Comparison of ENCODE assay signal across 8 cellular contexts in the genomic region with DNA sequence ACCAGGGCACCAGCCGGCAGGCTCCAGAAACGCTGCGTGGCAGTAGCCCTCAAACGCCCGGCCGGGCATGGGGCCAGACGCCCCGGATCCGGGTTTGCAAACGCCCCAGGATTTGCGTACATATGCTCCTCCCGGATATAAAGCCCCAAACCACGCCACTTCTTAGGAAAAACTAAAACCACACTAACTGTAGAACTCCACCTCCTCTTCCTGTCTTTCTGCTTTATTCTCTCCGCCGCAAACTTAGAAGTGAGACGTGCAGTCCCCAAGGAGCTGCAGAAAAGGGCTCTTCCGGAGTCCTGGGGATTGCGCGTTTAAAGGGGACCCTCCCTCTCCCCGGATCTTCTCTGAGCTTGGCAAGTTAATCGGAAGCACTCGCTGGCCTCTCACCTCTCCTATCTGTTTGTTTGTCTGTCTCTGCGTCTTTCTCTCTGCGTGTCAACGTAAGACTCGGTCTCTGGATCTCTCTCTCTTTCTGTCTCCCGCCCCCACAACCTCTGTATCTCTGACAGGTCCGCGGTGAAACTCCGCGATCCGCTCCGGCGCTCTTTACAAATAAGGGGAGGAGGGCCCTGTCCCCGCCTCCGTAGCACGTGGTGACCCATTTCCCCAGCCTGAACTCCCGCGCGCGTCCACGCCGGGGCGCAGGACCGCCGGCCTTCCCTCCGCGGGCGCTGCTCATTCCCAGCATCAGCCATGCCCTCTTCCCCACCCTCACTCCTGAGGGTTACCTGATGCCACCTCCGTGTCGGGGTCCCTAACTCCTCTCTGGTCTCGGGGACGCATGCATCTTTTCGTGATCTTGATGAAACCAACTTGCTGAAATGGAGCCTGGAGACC. TPM values are rescaled to one million over a fixed set of nuclear protein-coding genes. Genes with fewer than 3 reads are reported as not detected.
DNase-seq lines count a peak whose midpoint lies in the region; ATAC-seq and TF ChIP-seq lines count a peak whose summit lies in the region.

SLC39A8 (minus strand) TSS at position 528 of the 840 bp plus-strand sequence. CDS start 820 bp downstream, outside the sequence.

- H3K4ac ChIP-seq in IMR-90 (ENCODE audit: low read depth, low read length) = no peak within 1 kb of the TSS

- DNase-seq in DMS53 (lab: John Stamatoyannopoulos, UW) (peak; percentile 96), IMR-90 (peak; percentile 44), myocyte (ENCODE audit: low read depth) (peak; percentile 82)
- peak; percentile 89 for DNase-seq in activated T-cell treated with anti-CD3 and anti-CD28 coated beads, Interleukin-2, amount 50 U/mL, for 24 hours
- peak; percentile 82 to 85 for DNase-seq in stimulated activated CD8-positive, alpha-beta memory T cell treated with anti-CD3 and anti-CD28 coated beads, Interleukin-7, amount 100 ng/mL, for 4 hours (ENCODE audit: low read depth in 2 of 2)

- 1% methylated on average over 19 of the region's 54 CpGs; no CpG with 5 or more reads in 1 of the 2 experiments for WGBS in IMR-90 (ENCODE audit: extremely low coverage in 2 of 2, insufficient read length in 1 of 2), 2 experiments
- WGBS in esophagus, 2 donors = 1% methylated on average over 54 of the region's 54 CpGs

- H2BK15ac ChIP-seq in IMR-90 (ENCODE audit: low read depth, low read length) = no peak within 1 kb of the TSS

- TF ChIP-seq CTCF in IMR-90 (conservative IDR thresholded peaks at IDR 0.05; ENCODE audit: low read depth, low read length) = peak; percentile 59

- H3K56ac ChIP-seq in IMR-90 (ENCODE audit: extremely low read depth, insufficient read depth, low read length) = no peak within 1 kb of the TSS

- intact Hi-C loops in IMR-90 (cut with micrococcal nuclease) = loop anchor here (2.0 to 10.0 kb wide), 3 partner anchors 280 to 750 kb away; partner anchors contain the start of gene BDH2

- no peak within 1 kb of the TSS for H4K91ac ChIP-seq in IMR-90 (ENCODE audit: insufficient read depth, low read depth, low read length)

- H3K27ac Mint-ChIP-seq in activated T-cell treated with anti-CD3 and anti-CD28 coated beads, Interleukin-2, amount 50 U/mL, for 24 hours = peak within 1 kb of the TSS; percentile 95

- H3K27me3 Mint-ChIP-seq in activated T-cell treated with anti-CD3 and anti-CD28 coated beads, Interleukin-2, amount 50 U/mL, for 24 hours = no peaks in the 10 kb centered on the region

- H3K4me1 ChIP-seq in IMR-90 (ENCODE audit: control insufficient read depth, insufficient read depth, low read length) (no peaks in the 10 kb centered on the region), esophagus (ENCODE audit: control insufficient read depth in 2 of 2, insufficient read depth in 2 of 2, low read length in 1 of 2) (no peaks in the 10 kb centered on the region)

- no peak within 1 kb of the TSS for H4K5ac ChIP-seq in IMR-90 (ENCODE audit: low read depth, low read length)

- in situ Hi-C loops in IMR-90 (cut with MboI; ENCODE audit: low sequenced_read_pairs) = loop anchor here (10.0 kb wide), 1 partner anchor 660 kb away; no protein-coding TSS in a partner anchor

- no peak within 1 kb of the TSS for H4K8ac ChIP-seq in IMR-90 (ENCODE audit: low read depth in 2 of 2, low read length in 2 of 2)

- no peak within 1 kb of the TSS for H2BK120ac ChIP-seq in IMR-90 (ENCODE audit: low read depth, low read length)

- no peaks in the 10 kb centered on the region for H4K20me1 ChIP-seq in IMR-90 (ENCODE audit: insufficient read depth, low read length)

- peaks cover 33% of the 10 kb centered on the region for H3K36me3 Mint-ChIP-seq in activated T-cell treated with anti-CD3 and anti-CD28 coated beads, Interleukin-2, amount 50 U/mL, for 24 hours (ENCODE audit: low read depth)

- no peak within 1 kb of the TSS for H3K9ac ChIP-seq in IMR-90 (ENCODE audit: low read depth, low read length)

- no peaks in the 10 kb centered on the region for H3K9me3 ChIP-seq in IMR-90 (ENCODE audit: control insufficient read depth, insufficient read depth, low read length)
- H3K9me3 ChIP-seq in esophagus (ENCODE audit: control insufficient read depth in 2 of 2, insufficient read depth in 1 of 2, low read depth in 1 of 2, low read length in 1 of 2) = no peaks in the 10 kb centered on the region

- H2BK20ac ChIP-seq in IMR-90 (ENCODE audit: low read depth, low read length) = no peak within 1 kb of the TSS

- H3K79me1 ChIP-seq in IMR-90 (ENCODE audit: low read depth in 1 of 2, low read length in 2 of 2) = no peaks in the 10 kb centered on the region

- POLR2A ChIA-PET in IMR-90 (lab: Charles Lee; ENCODE audit: unreplicated experiment) = interaction anchor here (0.6 kb wide), 1 partner anchor 42 kb away, joined by 3 read pairs; no protein-coding TSS in a partner anchor

- no peak within 1 kb of the TSS for H3K27ac ChIP-seq in IMR-90 (ENCODE audit: insufficient read depth, low read length)
- peak within 1 kb of the TSS; percentile 62 to 69 for H3K27ac ChIP-seq in esophagus (ENCODE audit: low read depth in 2 of 2, low read length in 1 of 2)

- H2AFZ ChIP-seq in IMR-90 (replicated peaks; ENCODE audit: low read length, poor library complexity) = peak within 1 kb of the TSS; percentile 81

- dilution Hi-C loops in IMR-90 (cut with HindIII; ENCODE audit: low sequenced_read_pairs, unreplicated experiment) = no loop called here

- H3K36me3 ChIP-seq in IMR-90 (ENCODE audit: control insufficient read depth, insufficient read depth, low read length) (no peaks in the 10 kb centered on the region), esophagus (ENCODE audit: control insufficient read depth in 2 of 2, insufficient read depth in 2 of 2, low read length in 1 of 2) (no peaks in the 10 kb centered on the region)

- TF ChIP-seq POLR2A in IMR-90 (IDR thresholded peaks at IDR 0.05; ENCODE audit: low read depth, low read length) = no peak

- TF ChIP-seq RAD21 in IMR-90 (IDR thresholded peaks at IDR 0.05; ENCODE audit: low read length) = peak; percentile 48

- H2BK5ac ChIP-seq in IMR-90 (ENCODE audit: low read depth, low read length, poor library complexity, severe bottlenecking) = no peak within 1 kb of the TSS

- H3K18ac ChIP-seq in IMR-90 (ENCODE audit: low read depth, low read length) = no peak within 1 kb of the TSS

- CTCF ChIA-PET in IMR-90 (lab: Yijun Ruan, JAX) = interaction anchor here (1.7 kb wide), 1 partner anchor 86 kb away, joined by 5 read pairs; no protein-coding TSS in a partner anchor

- peak within 1 kb of the TSS; percentile 74 for H2AK9ac ChIP-seq in IMR-90 (replicated peaks; ENCODE audit: low read depth, low read length, poor library complexity)

- peak within 1 kb of the TSS; percentile 82 for H3K4me3 Mint-ChIP-seq in activated T-cell treated with anti-CD3 and anti-CD28 coated beads, Interleukin-2, amount 50 U/mL, for 24 hours

- H3K4me2 ChIP-seq in IMR-90 (ENCODE audit: low read depth, low read length) = peak within 1 kb of the TSS; percentile 96

- no peaks in the 10 kb centered on the region for H3K9me1 ChIP-seq in IMR-90 (ENCODE audit: insufficient read depth, low read length)

- H3K27me3 ChIP-seq in IMR-90 (ENCODE audit: control insufficient read depth, insufficient read depth, low read length) = peaks cover 23% of the 10 kb centered on the region
- H3K27me3 ChIP-seq in esophagus (ENCODE audit: control insufficient read depth in 1 of 2, insufficient read depth in 2 of 2, low read length in 2 of 2) = no peaks in the 10 kb centered on the region

- H3K14ac ChIP-seq in IMR-90 (replicated peaks; ENCODE audit: low read depth, low read length) = no peak within 1 kb of the TSS

- H3K9me3 Mint-ChIP-seq in activated T-cell treated with anti-CD3 and anti-CD28 coated beads, Interleukin-2, amount 50 U/mL, for 24 hours = no peaks in the 10 kb centered on the region

- BruUV-seq in IMR-90 (replicated peaks; lab: Mats Ljungman, UMichigan) = no TSS peak

- peaks cover 43% of the 10 kb centered on the region for H3K4me1 Mint-ChIP-seq in activated T-cell treated with anti-CD3 and anti-CD28 coated beads, Interleukin-2, amount 50 U/mL, for 24 hours (ENCODE audit: low read depth)

- H3K4me3 ChIP-seq in IMR-90 (ENCODE audit: insufficient read depth, low read depth, low read length) (peak within 1 kb of the TSS; percentile 52), esophagus (ENCODE audit: low read depth in 1 of 2, low read length in 2 of 2) (peak within 1 kb of the TSS; percentile 55 to 70)

- no peak within 1 kb of the TSS for H3K23ac ChIP-seq in IMR-90 (ENCODE audit: low read depth, low read length)

- no peak within 1 kb of the TSS for H2AK5ac ChIP-seq in IMR-90 (ENCODE audit: low read depth, low read length)

- ATAC-seq in GM21529 (IDR thresholded peaks at IDR 0.05; ENCODE audit: unreplicated experiment) = peak; percentile 77
- peak; percentile 90 for ATAC-seq in IMR-90 (ENCODE audit: low read depth)

TF ChIP-seq in IMR-90, 13 proteins besides CTCF, POLR2A, EP300 and RAD21 (continues in another document):
- TF ChIP-seq MAFK (IDR thresholded peaks at IDR 0.05; ENCODE audit: low read depth, low read length) (no peak), SMC3 (IDR thresholded peaks at IDR 0.05; ENCODE audit: low read depth, low read length) (peak; percentile 55), CHD1 (IDR thresholded peaks at IDR 0.05; ENCODE audit: low read depth, low read length) (no peak), BHLHE40 (IDR thresholded peaks at IDR 0.05; ENCODE audit: low read depth, low read length) (no peak), MXI1 (IDR thresholded peaks at IDR 0.05; ENCODE audit: borderline replicate concordance, low read depth, low read length) (peak; percentile 78), RCOR1 (IDR thresholded peaks at IDR 0.05; ENCODE audit: insufficient replicate concordance, low read length) (no peak)

RNA-seq across cellular contexts. Expression of gene SLC39A8, which starts in this region (rescaled TPM):
- total RNA-seq in IMR-90 (2012; rRNA removed) (0.18 and 0.28 TPM in 2 replicates), myocyte (5.5 and 7.4 TPM in 2 replicates)
- polyA plus RNA-seq in IMR-90 (2012; rRNA removed) (0.05 TPM in 1 of 2 replicates, not detected in the other), esophagus (1 to 10 TPM in 1 of 2 donors, under 1 TPM in 1; 0.98 to 1.4 TPM)
- polyA plus RNA-seq in IMR-90 (2012; cell fraction: cytosol; rRNA removed) = 0.02 and 0.03 TPM in 2 replicates
- polyA plus RNA-seq in IMR-90 (2012; cell fraction: nucleus; rRNA removed; ENCODE audit: low replicate concordance) = 0.02 and 0.03 TPM in 2 replicates
- 0.29 TPM for polyA plus RNA-seq in PFSK-1 (2012; ENCODE audit: insufficient read length, low read depth)
- 3.4 TPM for polyA plus RNA-seq in myocyte (2012)

Comparison
In these comparisons a context has a peak if more than half of its experiments do, and no peak if none do; other contexts are left out.
1. Peak in DNase-seq, ATAC-seq, H3K4me3 ChIP-seq and H3K4me2 ChIP-seq in IMR-90; RNA of the gene not detected or under 1 TPM.
2. DNase-seq: peak in every context shown above with its lines; median percentile 96 in DMS53; 89 in activated T-cell treated with anti-CD3 and anti-CD28 coated beads, Interleukin-2, amount 50 U/mL, for 24 hours; 84 in stimulated activated CD8-positive, alpha-beta memory T cell treated with anti-CD3 and anti-CD28 coated beads, Interleukin-7, amount 100 ng/mL, for 4 hours; 82 in myocyte; 44 in IMR-90.